Comparison of ENCODE assay signal across 8 cellular contexts in genomic region chr19:11767633-11768133, GRCh38. TPM values are rescaled to one million over a fixed set of nuclear protein-coding genes. Genes with fewer than 3 reads are reported as not detected.
DNase-seq lines count a peak whose midpoint lies in the region; ATAC-seq and TF ChIP-seq lines count a peak whose summit lies in the region.

No MANE protein-coding gene starts in this region.

- H4K20me1 ChIP-seq in HCT116 (ENCODE audit: insufficient read depth), result no peaks in the 10 kb centered on the region

- intact Hi-C loops in HCT116 (cut with micrococcal nuclease), result no loop called here
- intact Hi-C loops in sigmoid colon (cut with DNase I), result loop anchor here (2.0 kb wide), 1 partner anchor 73 kb away; no protein-coding TSS in a partner anchor

- peak overlapping the region; percentile 60 for H3K9ac ChIP-seq in HCT116 (ENCODE audit: low read length)
- H3K9ac ChIP-seq in iPS-18a (ENCODE audit: low read length), result peak overlapping the region; percentile 56

- peak overlapping the region; percentile 56 to 62 for H3K4me3 ChIP-seq in HCT116 (replicated peaks in 1 of 2; ENCODE audit: low read depth in 1 of 2, low read length in 2 of 2)
- H3K4me3 ChIP-seq in astrocyte of the cerebellum (ENCODE audit: low read depth, low read length), result peak overlapping the region; percentile 68
- H3K4me3 ChIP-seq in iPS-18a (ENCODE audit: low read length), result peak overlapping the region; percentile 78
- H3K4me3 ChIP-seq in sigmoid colon, result peak overlapping the region; percentile 73 to 87 (median 80)

- RAD21 ChIA-PET in HCT116 (lab: Charles Lee; ENCODE audit: low non-redundant PET in 1 of 2, low total read pairs in 2 of 2, uncharacterized antibody in 2 of 2, unreplicated experiment in 2 of 2), result no interaction called here

- no peak for TF ChIP-seq POLR2A in HCT116 (IDR thresholded peaks at IDR 0.05; ENCODE audit: borderline replicate concordance, extremely low read depth, insufficient read depth, insufficient read length)
- TF ChIP-seq POLR2A in sigmoid colon (IDR thresholded peaks at IDR 0.05), result no peak

- no TSS peak for BruUV-seq in HCT116 (replicated peaks; lab: Mats Ljungman, UMichigan)

- POLR2A ChIA-PET in HCT116 (lab: Charles Lee), result no interaction called here

- no peak overlapping the region for H3K27ac ChIP-seq in HCT116 (ENCODE audit: low read depth, low read length)
- no peak overlapping the region for H3K27ac ChIP-seq in iPS-18a (ENCODE audit: low read length)
- peak overlapping the region; percentile 87 to 95 (median 94) for H3K27ac ChIP-seq in sigmoid colon

- peak overlapping the region; percentile 68 for H3K4me2 ChIP-seq in HCT116 (ENCODE audit: low read length)

- in situ Hi-C loops in astrocyte of the cerebellum (cut with HindIII; ENCODE audit: low sequenced_read_pairs), result no loop called here

- DNase-seq in GM04504 (ENCODE audit: low read depth) (peak; percentile 22), HCT116 (ENCODE audit: low read depth, low spot score) (no peak), RKO (ENCODE audit: low spot score) (peak; percentile 53), astrocyte of the cerebellum (ENCODE audit: low read depth) (no peak), sigmoid colon (peak; percentile 70)

- CTCF ChIA-PET in HCT116 (lab: Charles Lee), result no interaction called here

- TF ChIP-seq RAD21 in HCT116 (IDR thresholded peaks at IDR 0.05; ENCODE audit: low read depth), result no peak

- 1 to 2% methylated on average over 20 of the region's 20 CpGs for WGBS in sigmoid colon, 2 donors

- H2AFZ ChIP-seq in HCT116 (ENCODE audit: low read depth, low read length, poor library complexity, severe bottlenecking), result no peak overlapping the region

- ATAC-seq in HCT116, result no peak
- ATAC-seq in GM21619 (IDR thresholded peaks at IDR 0.05; ENCODE audit: unreplicated experiment), result no peak
- no peak for ATAC-seq in GM18520 (IDR thresholded peaks at IDR 0.05; ENCODE audit: unreplicated experiment)

- H3K9me3 ChIP-seq in HCT116 (ENCODE audit: control insufficient read depth in 1 of 2, insufficient read depth in 1 of 2, low read depth in 1 of 2, low read length in 2 of 2), result no peaks in the 10 kb centered on the region; a peak in 2 of 4 replicates
- no peaks in the 10 kb centered on the region for H3K9me3 ChIP-seq in iPS-18a (ENCODE audit: control insufficient read depth, low read depth, low read length)
- H3K9me3 ChIP-seq in sigmoid colon, result no peaks in the 10 kb centered on the region

- TF ChIP-seq EP300 in sigmoid colon (IDR thresholded peaks at IDR 0.05), result no peak

- H3K27me3 ChIP-seq in HCT116 (ENCODE audit: insufficient read depth, low read length), result no peaks in the 10 kb centered on the region
- peaks cover 24% of the 10 kb centered on the region for H3K27me3 ChIP-seq in iPS-18a (ENCODE audit: control insufficient read depth, insufficient read depth, low read length)
- no peaks in the 10 kb centered on the region for H3K27me3 ChIP-seq in sigmoid colon

- H3K4me1 ChIP-seq in HCT116 (ENCODE audit: control insufficient read depth in 1 of 2, insufficient read depth in 2 of 2, low read length in 2 of 2) (peaks cover 0 to 10% of the 10 kb centered on the region in 2 experiments; a peak in 1 of 4 replicates), iPS-18a (ENCODE audit: control insufficient read depth, low read depth, low read length) (peaks cover 4% of the 10 kb centered on the region), sigmoid colon (peaks cover 0 to 19% (median 16%) of the 10 kb centered on the region in 4 donors)

- TF ChIP-seq CTCF in HCT116 (IDR thresholded peaks at IDR 0.05 in 2 of 3, conservative IDR thresholded peaks at IDR 0.05 in 1 of 3; ENCODE audit: borderline replicate concordance in 1 of 3, insufficient read depth in 1 of 3, low read depth in 2 of 3, low read length in 2 of 3) (no peak), astrocyte of the cerebellum (IDR thresholded peaks at IDR 0.05; ENCODE audit: low read depth, low read length, missing control alignments) (no peak), sigmoid colon (IDR thresholded peaks at IDR 0.05) (no peak)

- no peaks in the 10 kb centered on the region for H3K9me2 ChIP-seq in HCT116 (ENCODE audit: insufficient read depth)

- H3K36me3 ChIP-seq in HCT116 (ENCODE audit: control insufficient read depth in 1 of 2, insufficient read depth in 2 of 2, low read length in 2 of 2) (no peaks in the 10 kb centered on the region; a peak in 1 of 4 replicates), iPS-18a (ENCODE audit: control insufficient read depth, low read depth, low read length) (no peaks in the 10 kb centered on the region), sigmoid colon (no peaks in the 10 kb centered on the region)

- H3K79me2 ChIP-seq in HCT116 (ENCODE audit: insufficient read depth, low read length), result no peaks in the 10 kb centered on the region

TF ChIP-seq in HCT116, 20 proteins besides CTCF, POLR2A, EP300 and RAD21:
- TF ChIP-seq ATF3 (IDR thresholded peaks at IDR 0.05) (no peak), SRF (IDR thresholded peaks at IDR 0.05; ENCODE audit: low read depth) (no peak), REST (IDR thresholded peaks at IDR 0.05; ENCODE audit: low read depth) (no peak), SP1 (IDR thresholded peaks at IDR 0.05; ENCODE audit: low read depth) (no peak), POLR2AphosphoS5 (IDR thresholded peaks at IDR 0.05; ENCODE audit: low read depth, low read length) (no peak), ZFX (IDR thresholded peaks at IDR 0.05) (no peak)

RNA-seq across cellular contexts. Expression of gene ZNF441, which starts 0.9 kb away (rescaled TPM):
- 1.1 TPM for total RNA-seq in HCT116 (2021; ENCODE audit: unreplicated experiment)
- polyA plus RNA-seq in HCT116 (2012), result 0.37 and 1.0 TPM in 2 replicates
- 10 to 100 TPM in 1 of 4 donors, 1 to 10 TPM in 3; 8.4 to 10.5 (median 8.8) TPM for total RNA-seq in sigmoid colon
- polyA plus RNA-seq in sigmoid colon, result 1 to 10 TPM in 2 of 3 donors, under 1 TPM in 1; 0.92 to 5.7 (median 2.4) TPM

RNA-seq across cellular contexts. Expression of gene ZNF823, which starts 28.9 kb away (rescaled TPM):
- total RNA-seq in HCT116 (2021; ENCODE audit: unreplicated experiment) (4.7 TPM), sigmoid colon (10 to 100 TPM in 3 of 4 donors, 1 to 10 TPM in 1; 4.1 to 22.8 (median 17.3) TPM)
- 2.1 and 3.2 TPM in 2 replicates for polyA plus RNA-seq in HCT116 (2012)
- 10 to 100 TPM in 1 of 3 donors, 1 to 10 TPM in 2; 4.6 to 12.5 (median 7.8) TPM for polyA plus RNA-seq in sigmoid colon

RNA-seq across cellular contexts. Expression of gene ZNF491, which starts 30.6 kb away (rescaled TPM):
- total RNA-seq in HCT116 (2021; ENCODE audit: unreplicated experiment) (not detected), sigmoid colon (1 to 10 TPM; 3.6 to 6.1 (median 5.1) TPM)
- polyA plus RNA-seq in HCT116 (2012), result not detected in 2 replicates
- polyA plus RNA-seq in sigmoid colon, result 1 to 10 TPM in 1 of 3 donors, under 1 TPM in 2; 0.46 to 1.0 (median 0.60) TPM

RNA-seq across cellular contexts. Expression of gene ZNF440, which starts 46.4 kb away (rescaled TPM):
- total RNA-seq in HCT116 (2021; ENCODE audit: unreplicated experiment) (11.4 TPM), sigmoid colon (10 to 100 TPM in 2 of 4 donors, 1 to 10 TPM in 2; 5.6 to 15.0 (median 9.6) TPM)
- polyA plus RNA-seq in HCT116 (2012), result 2.1 and 5.2 TPM in 2 replicates
- polyA plus RNA-seq in sigmoid colon, result 10 to 100 TPM in 1 of 3 donors, 1 to 10 TPM in 2; 7.4 to 13.8 (median 9.0) TPM

Comparison
In these comparisons a context has a peak if more than half of its experiments do, and no peak if none do; other contexts are left out.
1. DNase-seq: peak in GM04504 (single experiment), RKO (single experiment) and sigmoid colon (single experiment); none in HCT116 (single experiment) and astrocyte of the cerebellum (single experiment).
2. H3K27ac ChIP-seq: peak in sigmoid colon (4 of 4); none in HCT116 (single experiment) and iPS-18a (single experiment).
3. Peak in every context shown above with its lines, with median percentiles within 50 percentile points of each other: H3K4me3 ChIP-seq.